In genomic region chr5:150400327-150401075, GRCh38 we compare ENCODE assay signal across 16 cellular contexts. TPM values are rescaled to one million over a fixed set of nuclear protein-coding genes. Genes with fewer than 3 reads are reported as not detected.
DNase-seq lines count a peak whose midpoint lies in the region; ATAC-seq, FAIRE-seq and TF ChIP-seq lines count a peak whose summit lies in the region.
"Had no signal": no experiment of that assay in that cellular context is flagged by ENCODE, and none has a peak within 500 bp of the region (broad histone marks: within the 10 kb centered on the region; RNA-seq: fewer than 3 reads in every experiment).

No MANE protein-coding gene starts in this region.

- peak; percentile 94 for FAIRE-seq in GM12891 (lab: Jason Lieb, UNC)
- FAIRE-seq: islet of Langerhans had no signal

- H3K27me3 ChIP-seq in BLaER1 (no peaks in the 10 kb centered on the region), gastrocnemius medialis (no peaks in the 10 kb centered on the region)
- H3K27me3 ChIP-seq: gastroesophageal sphincter had no signal

- H3K27ac ChIP-seq in BLaER1 (peak overlapping the region; percentile 43; the same call in 1 of the 2 replicates), SK-N-MC (0 out of 2 replicates have a peak overlapping the region, but pooled peaks have one; percentile 31), gastrocnemius medialis (no peak overlapping the region)
- H3K27ac ChIP-seq: C4-2B, gastroesophageal sphincter had no signal

- H3K4me3 Mint-ChIP-seq in endothelial cell (ENCODE audit: unreplicated experiment), result no peak overlapping the region

- H3K4me2 ChIP-seq in BLaER1, result no peak overlapping the region

- peak; percentile 93 for TF ChIP-seq POLR2A in GM12891 (IDR thresholded peaks at IDR 0.05; ENCODE audit: low read depth, low read length)
- no peak for TF ChIP-seq POLR2A in gastrocnemius medialis (IDR thresholded peaks at IDR 0.05)

- intact Hi-C loops in gastrocnemius medialis (cut with DNase I; ENCODE audit: low total_unique reads), result no loop called here

- TF ChIP-seq CTCF in endothelial cell (IDR thresholded peaks at IDR 0.05; ENCODE audit: unreplicated experiment), result no peak
- no peak for TF ChIP-seq CTCF in gastrocnemius medialis (IDR thresholded peaks at IDR 0.05 in 4 of 5, conservative IDR thresholded peaks at IDR 0.05 in 1 of 5)

- H3K36me3 Mint-ChIP-seq in endothelial cell (ENCODE audit: low read depth, unreplicated experiment), result peaks cover 41% of the 10 kb centered on the region

- H3K9me3 Mint-ChIP-seq in endothelial cell (ENCODE audit: unreplicated experiment), result no peaks in the 10 kb centered on the region

- peak overlapping the region; percentile 72 for H3K27ac Mint-ChIP-seq in endothelial cell (ENCODE audit: unreplicated experiment)

- H3K4me1 ChIP-seq in BLaER1, result peaks cover 44% of the 10 kb centered on the region
- no peaks in the 10 kb centered on the region for H3K4me1 ChIP-seq in gastrocnemius medialis
- H3K4me1 ChIP-seq: gastroesophageal sphincter had no signal

- DNase-seq in GM12891 (ENCODE audit: insufficient read length, low spot score), result no peak
- no peak for DNase-seq in SK-N-MC (ENCODE audit: low read depth, low spot score)
- DNase-seq in endothelial cell (ENCODE audit: low spot score), result no peak
- no peak for DNase-seq in ecto neural progenitor cell (ENCODE audit: low spot score)
- DNase-seq in gastrocnemius medialis, result no peak
- DNase-seq in activated gamma-delta T cell treated with Interleukin-2 at 50 U/mL for 16 hours, result no peak
- DNase-seq: HCEC 1CT; MV-4-11; stimulated activated CD4-positive, alpha-beta T cell treated with anti-CD3 and anti-CD28 coated beads, Interleukin-4, amount 100 ng/mL, for 1 hour; T-helper 9 cell had no signal

- peaks cover 93% of the 10 kb centered on the region for H4K20me1 ChIP-seq in BLaER1

- H3K4me3 ChIP-seq in BLaER1, result no peak overlapping the region
- H3K4me3 ChIP-seq in SK-N-MC, result no peak overlapping the region
- no peak overlapping the region for H3K4me3 ChIP-seq in gastrocnemius medialis
- H3K4me3 ChIP-seq: gastroesophageal sphincter had no signal

- H3K36me3 ChIP-seq in BLaER1, result peaks cover 100% of the 10 kb centered on the region
- peaks cover 32% of the 10 kb centered on the region for H3K36me3 ChIP-seq in SK-N-MC (ENCODE audit: insufficient read depth, low read length)
- peaks cover 0 to 62% of the 10 kb centered on the region in 2 donors for H3K36me3 ChIP-seq in gastrocnemius medialis

- peaks cover 27% of the 10 kb centered on the region for H3K4me1 Mint-ChIP-seq in endothelial cell (ENCODE audit: unreplicated experiment)

- ATAC-seq in GM19023 (IDR thresholded peaks at IDR 0.05; ENCODE audit: unreplicated experiment) (no peak), gastrocnemius medialis (no peak)
- ATAC-seq: gastroesophageal sphincter, Panc1 had no signal

- H3K27me3 Mint-ChIP-seq in endothelial cell (ENCODE audit: unreplicated experiment), result peaks cover 9% of the 10 kb centered on the region

- in situ Hi-C loops in gastrocnemius medialis (cut with MboI; ENCODE audit: low sequenced_read_pairs in 4 of 4), result no loop called here

- no peaks in the 10 kb centered on the region for H3K9me3 ChIP-seq in BLaER1
- H3K9me3 ChIP-seq in SK-N-MC (ENCODE audit: low read depth, low read length), result no peaks in the 10 kb centered on the region
- H3K9me3 ChIP-seq in gastrocnemius medialis, result no peaks in the 10 kb centered on the region
- H3K9me3 ChIP-seq: gastroesophageal sphincter had no signal

- H3K9ac ChIP-seq in BLaER1, result no peak overlapping the region
- H3K9ac ChIP-seq in SK-N-MC (ENCODE audit: insufficient read length), result no peak overlapping the region

TF ChIP-seq in GM12891, 5 proteins besides CTCF, POLR2A, EP300 and RAD21:
- peak; percentile 98 for TF ChIP-seq POU2F2 (IDR thresholded peaks at IDR 0.05; ENCODE audit: low read depth, low read length)
- no peak; the same call in 1 of the 2 replicates for TF ChIP-seq TAF1 (IDR thresholded peaks at IDR 0.05; ENCODE audit: low read depth, low read length)
- TF ChIP-seq SPI1 (IDR thresholded peaks at IDR 0.05; ENCODE audit: low read depth, low read length), result peak; percentile 55; the same call in 1 of the 2 replicates
- peak; percentile 24 for TF ChIP-seq PAX5 (IDR thresholded peaks at IDR 0.05; ENCODE audit: insufficient read depth, low read length, severe bottlenecking)
- TF ChIP-seq POLR2AphosphoS5 (IDR thresholded peaks at IDR 0.05; ENCODE audit: low read depth, low read length), result peak; percentile 95

RNA-seq across cellular contexts. Expression of gene CD74, which starts 12.2 kb away (rescaled TPM):
- polyA plus RNA-seq in GM12891 (2012; ENCODE audit: low read depth, missing spikeins), result 7,750 TPM
- total RNA-seq in endothelial cell (ENCODE audit: unreplicated experiment), result 170 TPM
- total RNA-seq in gastrocnemius medialis, result 100 to 1,000 TPM; 123 to 291 (median 160) TPM

RNA-seq across cellular contexts. Expression of gene TCOF1, which starts 43.0 kb away (rescaled TPM):
- 22.5 TPM for polyA plus RNA-seq in GM12891 (2012; ENCODE audit: low read depth, missing spikeins)
- 41.5 TPM for total RNA-seq in endothelial cell (ENCODE audit: unreplicated experiment)
- total RNA-seq in gastrocnemius medialis, result 10 to 100 TPM; 22.1 to 31.7 (median 27.1) TPM

RNA-seq across cellular contexts. Expression of gene RPS14, which starts 49.0 kb away (rescaled TPM):
- polyA plus RNA-seq in GM12891 (2012; ENCODE audit: low read depth, missing spikeins), result 5,398 TPM
- total RNA-seq in endothelial cell (ENCODE audit: unreplicated experiment) (2,784 TPM), gastrocnemius medialis (1,000 to 10,000 TPM; 1,865 to 2,215 (median 2,024) TPM)

Comparison
In these comparisons a context has a peak if more than half of its experiments do, and no peak if none do; other contexts are left out.
1. H3K27ac ChIP-seq: peak in BLaER1 (single experiment) and SK-N-MC (single experiment); none in gastrocnemius medialis (0 of 4).